In genomic region chr5:171689853-171690417, GRCh38 we compare ENCODE assay signal across 7 cellular contexts.
"Had no signal": no experiment of that assay in that cellular context is flagged by ENCODE, and none has a peak within 500 bp of the region (broad histone marks: within the 10 kb centered on the region; RNA-seq: fewer than 3 reads in every experiment).

No MANE protein-coding gene starts in this region.

- H3K27me3 Mint-ChIP-seq: IgD-negative memory B cell had no signal

- H3K36me3 Mint-ChIP-seq: IgD-negative memory B cell had no signal

- H3K9me3 Mint-ChIP-seq: H9 had no signal

- DNase-seq: GM23248, GOT3, H9, HCEC 1CT, KG1 had no signal

- FAIRE-seq: HepG2 had no signal

- H3K27ac Mint-ChIP-seq: H9, IgD-negative memory B cell had no signal

- H3K4me3 Mint-ChIP-seq: H9, IgD-negative memory B cell had no signal

- ATAC-seq: HepG2 had no signal

- H3K4me1 Mint-ChIP-seq: IgD-negative memory B cell had no signal
